In the genomic region with DNA sequence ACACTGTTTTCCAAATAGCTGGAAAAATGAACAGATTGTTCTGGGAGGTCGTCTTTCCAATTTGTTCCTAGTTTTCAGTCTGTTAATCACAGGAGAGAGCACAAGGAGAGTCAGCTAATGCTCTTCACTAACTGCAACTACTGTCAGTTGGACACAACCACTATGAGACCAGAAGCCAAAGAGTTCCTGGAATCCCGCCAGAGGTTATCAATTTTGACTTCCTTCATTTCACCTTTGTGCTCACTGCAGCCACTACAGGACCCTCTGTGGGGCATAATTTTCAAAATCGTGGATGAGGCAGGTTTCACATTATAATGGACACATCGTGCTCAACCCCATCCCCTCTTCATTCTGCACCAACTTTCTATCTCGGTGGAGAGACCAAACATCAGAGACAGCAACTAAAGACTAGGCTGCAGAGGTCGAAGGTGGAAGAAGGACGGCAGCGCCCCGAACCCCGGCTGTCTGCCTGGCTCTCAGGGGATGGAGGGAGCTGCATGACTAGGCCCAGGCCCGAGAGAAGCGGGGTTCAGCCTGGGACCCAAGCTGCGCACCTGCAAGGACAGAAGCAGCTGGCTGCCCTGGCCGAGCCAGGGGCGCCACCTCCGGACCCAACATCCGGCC, we compare ENCODE assay signal across 1 cellular context.
TF ChIP-seq lines count a peak whose summit lies in the region.

No MANE protein-coding gene starts in this region.

TF ChIP-seq in GM12878, 131 proteins besides CTCF, POLR2A, EP300 and RAD21:
- no peak for TF ChIP-seq POLR2AphosphoS2 (IDR thresholded peaks at IDR 0.05; ENCODE audit: low read depth, low read length)
- 0 out of 2 replicates have a peak, but pooled peaks have one; percentile 21 for TF ChIP-seq TCF3 (IDR thresholded peaks at IDR 0.05; ENCODE audit: borderline replicate concordance, insufficient read depth, low read depth, low read length)
- TF ChIP-seq BHLHE40 (IDR thresholded peaks at IDR 0.05; ENCODE audit: borderline replicate concordance in 1 of 2, low read depth in 2 of 2, low read length in 1 of 2): 0 out of 4 replicates have a peak, but pooled peaks of 1 of the 2 experiments have one; percentile 9
